11 cellular contexts compared by ENCODE assay signal in the genomic region with DNA sequence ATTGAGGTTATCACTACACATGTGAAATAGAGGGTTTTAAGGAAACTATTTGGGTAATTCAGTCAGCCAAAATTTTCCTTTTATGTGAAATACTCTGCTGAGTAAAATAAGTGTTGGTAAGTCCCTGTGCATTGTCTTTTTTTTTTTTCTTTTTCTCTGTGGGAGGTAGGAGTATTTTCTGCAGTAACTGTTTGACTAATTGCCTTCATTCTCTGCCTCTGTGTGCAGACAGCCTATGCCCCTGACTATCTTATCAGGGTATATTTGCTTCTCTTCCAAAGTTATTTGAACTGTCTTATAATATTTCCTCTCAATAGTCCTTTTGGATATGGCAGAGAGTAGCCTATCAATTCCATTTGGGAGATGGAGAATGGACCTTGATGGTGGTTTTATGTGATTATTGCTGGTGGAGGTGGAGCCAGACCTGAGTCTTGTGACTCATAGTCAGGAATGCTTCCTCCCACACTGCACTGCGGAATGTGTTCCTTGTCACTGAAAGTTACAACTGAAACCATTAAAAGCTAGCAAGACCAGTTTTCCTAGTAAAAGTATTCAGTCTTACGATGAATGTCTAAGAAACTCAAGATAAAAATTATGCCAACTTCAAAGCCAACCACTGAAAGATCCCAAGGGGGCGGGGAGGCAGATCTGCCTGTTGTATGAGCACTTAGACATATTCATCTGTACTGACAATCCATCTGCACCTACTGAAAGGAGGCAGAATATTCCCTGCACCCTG. TPM values are rescaled to one million over a fixed set of nuclear protein-coding genes. Genes with fewer than 3 reads are reported as not detected.
DNase-seq lines count a peak whose midpoint lies in the region; ATAC-seq and TF ChIP-seq lines count a peak whose summit lies in the region.
"Had no signal": no experiment of that assay in that cellular context is flagged by ENCODE, and none has a peak within 500 bp of the region (broad histone marks: within the 10 kb centered on the region; RNA-seq: fewer than 3 reads in every experiment).

No MANE protein-coding gene starts in this region.

- DNase-seq in EL = peak; percentile 77
- no peak for DNase-seq in RWPE2 (ENCODE audit: low spot score)
- peak in 41 of 42 donors; percentile 10 to 77 (median 48) for DNase-seq in head of caudate nucleus
- peak; percentile 80 for DNase-seq in renal cortical epithelial cell (ENCODE audit: low read depth)
- DNase-seq in stimulated activated CD8-positive, alpha-beta memory T cell treated with anti-CD3 and anti-CD28 coated beads, Interleukin-4, amount 100 ng/mL, for 48 hours = no peak
- DNase-seq in SHP77 treated with DMSO at 0.1 percent for 48 hours (lab: John Stamatoyannopoulos, UW) = no peak
- DNase-seq: activated CD4-positive, alpha-beta memory T cell treated with anti-CD3 and anti-CD28 coated beads, Interleukin-2, amount 10 ng/mL, durations not matched to agents 7 days and 5 days; central memory CD4-positive, alpha-beta T cell had no signal

- H3K9me3 ChIP-seq in RWPE2 (ENCODE audit: severe bottlenecking) (no peaks in the 10 kb centered on the region), gastroesophageal sphincter (no peaks in the 10 kb centered on the region)

- no peak for TF ChIP-seq POLR2A in gastroesophageal sphincter (IDR thresholded peaks at IDR 0.05)

- ATAC-seq in RWPE2 (ENCODE audit: low read depth) (peak; percentile 88), gastroesophageal sphincter (no peak)
- ATAC-seq in activated CD4-positive, CD25-positive, alpha-beta regulatory T cell treated with anti-CD3 and anti-CD28 coated beads, Interleukin-2, amount 50 U/mL, for 24 hours = no peak

- no peaks in the 10 kb centered on the region for H3K36me3 ChIP-seq in RWPE2 (ENCODE audit: low read depth)
- no peaks in the 10 kb centered on the region for H3K36me3 ChIP-seq in gastroesophageal sphincter

- H3K4me3 ChIP-seq in RWPE2 (ENCODE audit: severe bottlenecking) = no peak overlapping the region
- H3K4me3 ChIP-seq in gastroesophageal sphincter = no peak overlapping the region
- H3K4me3 ChIP-seq: SK-N-MC had no signal

- H3K4me1 ChIP-seq in RWPE2 (ENCODE audit: insufficient read depth, poor library complexity, severe bottlenecking) = no peaks in the 10 kb centered on the region
- H3K4me1 ChIP-seq in gastroesophageal sphincter = peaks cover 0 to 4% (median 0%) of the 10 kb centered on the region in 3 donors

- no peak for TF ChIP-seq CTCF in RWPE2 (IDR thresholded peaks at IDR 0.05; ENCODE audit: poor library complexity, severe bottlenecking)
- no peak for TF ChIP-seq CTCF in gastroesophageal sphincter (IDR thresholded peaks at IDR 0.05)

- TF ChIP-seq EP300 in gastroesophageal sphincter (IDR thresholded peaks at IDR 0.05) = no peak

- H3K27me3 ChIP-seq in RWPE2 (ENCODE audit: insufficient read depth, poor library complexity, severe bottlenecking) (peaks cover 5% of the 10 kb centered on the region), gastroesophageal sphincter (no peaks in the 10 kb centered on the region)

- 27 to 37% methylated on average over 3 of the region's 3 CpGs for WGBS in gastroesophageal sphincter (ENCODE audit: low coverage in 1 of 2), 2 donors

- no peak overlapping the region for H3K27ac ChIP-seq in RWPE2 (ENCODE audit: poor library complexity, severe bottlenecking)
- no peak overlapping the region for H3K27ac ChIP-seq in gastroesophageal sphincter
- H3K27ac ChIP-seq: SK-N-MC had no signal

- intact Hi-C loops in head of caudate nucleus (cut with DNase I) = no loop called here

RNA-seq across cellular contexts. Expression of a gene that starts 40.9 kb away (rescaled TPM):
- total RNA-seq in renal cortical epithelial cell = 0.17 and 0.50 TPM in 2 replicates
- 10 to 100 TPM; 29.3 to 55.7 (median 44.0) TPM for total RNA-seq in gastroesophageal sphincter
- total RNA-seq: activated CD4-positive, alpha-beta memory T cell treated with anti-CD3 and anti-CD28 coated beads, Interleukin-2, amount 10 ng/mL, durations not matched to agents 7 days and 5 days had no signal

Comparison
In these comparisons a context has a peak if more than half of its experiments do, and no peak if none do; other contexts are left out.
1. DNase-seq: peak in EL (single experiment), head of caudate nucleus (41 of 42) and renal cortical epithelial cell (single experiment); none in RWPE2 (single experiment), stimulated activated CD8-positive, alpha-beta memory T cell treated with anti-CD3 and anti-CD28 coated beads, Interleukin-4, amount 100 ng/mL, for 48 hours (single experiment) and SHP77 treated with DMSO at 0.1 percent for 48 hours (single experiment).
2. RNA of a gene that starts 40.9 kb away (total RNA-seq): 29.3 to 55.7 TPM in gastroesophageal sphincter; 0.17 to 0.50 TPM in renal cortical epithelial cell; every median in the first group is over 10 times any median in the second.